Comparison of ENCODE assay signal across 8 cellular contexts in the genomic region with DNA sequence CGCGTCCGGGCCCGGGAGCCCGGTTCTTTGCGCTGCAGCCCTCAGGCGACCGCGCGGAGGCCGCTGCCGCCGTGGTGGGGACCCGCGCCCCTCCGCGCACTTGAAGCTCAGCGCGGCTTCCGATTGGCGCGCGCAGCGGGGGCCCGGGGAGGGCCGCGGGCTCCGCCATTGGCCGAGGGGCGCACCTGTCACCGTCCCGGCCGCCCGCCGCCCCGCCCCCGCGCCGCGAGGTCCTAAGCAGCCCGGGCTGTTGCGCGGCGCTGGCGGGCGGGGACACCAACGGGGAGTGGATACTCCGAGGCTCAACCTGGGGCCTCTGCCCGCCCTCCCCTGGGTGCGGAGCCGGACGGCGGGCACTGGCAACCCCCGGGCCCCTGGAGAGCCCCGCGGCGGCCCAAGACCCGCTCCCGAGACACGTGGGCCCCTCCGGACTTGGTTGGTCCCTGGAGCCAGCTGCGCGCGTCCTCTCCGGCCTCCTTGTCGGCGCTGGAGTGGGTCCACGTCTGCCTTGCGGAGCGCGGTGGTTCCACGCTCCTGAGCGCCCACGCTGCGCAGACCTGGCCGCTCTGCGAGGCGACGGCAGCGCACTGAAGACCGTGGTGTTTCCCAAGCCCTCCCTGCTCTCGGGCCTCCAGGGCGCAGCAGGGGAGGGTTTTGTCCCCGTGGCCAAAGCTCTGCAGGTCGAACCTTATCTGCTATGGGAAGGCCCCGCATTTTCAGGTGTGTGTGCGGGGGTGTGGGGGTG. TPM values are rescaled to one million over a fixed set of nuclear protein-coding genes. Genes with fewer than 3 reads are reported as not detected.
DNase-seq lines count a peak whose midpoint lies in the region; ATAC-seq and TF ChIP-seq lines count a peak whose summit lies in the region.

A gene (minus strand): TSS at position 76 of the 745 bp plus-strand sequence. CDS start 313 bp downstream, outside the sequence.

- TF ChIP-seq CTCF in CD4-positive, alpha-beta T cell (IDR thresholded peaks at IDR 0.05), result no peak
- no peak for TF ChIP-seq CTCF in fibroblast of the aortic adventitia (IDR thresholded peaks at IDR 0.05; ENCODE audit: insufficient read depth, low read length)
- no peak for TF ChIP-seq CTCF in ovary (IDR thresholded peaks at IDR 0.05)

- H3K4me1 Mint-ChIP-seq in CD4-positive, alpha-beta T cell (ENCODE audit: low read depth), result peaks cover 9% of the 10 kb centered on the region

- no peaks in the 10 kb centered on the region for H3K9me3 ChIP-seq in CD4-positive, alpha-beta T cell (ENCODE audit: control insufficient read depth, low read length)
- H3K9me3 ChIP-seq in ovary, result no peaks in the 10 kb centered on the region

- H3K36me3 ChIP-seq in ovary, result no peaks in the 10 kb centered on the region

- no peak for TF ChIP-seq EP300 in ovary (IDR thresholded peaks at IDR 0.05)

- no peak within 1 kb of the TSS for H3K27ac Mint-ChIP-seq in CD4-positive, alpha-beta T cell

- DNase-seq in CD4-positive, alpha-beta T cell, result peak in 7 of 10 experiments; percentile 9 to 44 (median 24)
- DNase-seq in NCI-H2196 (lab: John Stamatoyannopoulos, UW; ENCODE audit: unreplicated experiment), result peak; percentile 76
- peak; percentile 32 for DNase-seq in activated CD8-positive, alpha-beta memory T cell treated with anti-CD3 and anti-CD28 coated beads, Interleukin-2, amount 50 U/mL, for 4 hours
- no peak for DNase-seq in fibroblast of the aortic adventitia (ENCODE audit: low read depth)
- DNase-seq in ovary, result no peak
- no peak for DNase-seq in cerebellar nuclear complex (lab: John Stamatoyannopoulos, UW)

- H3K36me3 Mint-ChIP-seq in CD4-positive, alpha-beta T cell (ENCODE audit: low read depth), result no peaks in the 10 kb centered on the region

- no peak for TF ChIP-seq POLR2A in ovary (IDR thresholded peaks at IDR 0.05)

- peak; percentile 78 for ATAC-seq in CD4-positive, alpha-beta T cell (ENCODE audit: poor library complexity)
- ATAC-seq in GM19043 (IDR thresholded peaks at IDR 0.05; ENCODE audit: low read depth, unreplicated experiment) (peak; percentile 55), HG03103 (IDR thresholded peaks at IDR 0.05; ENCODE audit: low read depth, unreplicated experiment) (peak; percentile 73)

- intact Hi-C loops in CD4-positive, alpha-beta T cell (cut with DNase I, micrococcal nuclease), result no loop called here
- intact Hi-C loops in ovary (cut with DNase I), result no loop called here

- H3K27me3 Mint-ChIP-seq in CD4-positive, alpha-beta T cell, result peaks cover 79% of the 10 kb centered on the region

- H3K4me3 ChIP-seq in fibroblast of the aortic adventitia (ENCODE audit: low read depth, low read length) (peak within 1 kb of the TSS; percentile 25), ovary (peak within 1 kb of the TSS; percentile 22)

- 0 to 1% (median 1%) methylated on average over 26 to 87 of the region's 87 CpGs for WGBS in ovary, 3 donors

- peaks cover 86% of the 10 kb centered on the region for H3K27me3 ChIP-seq in CD4-positive, alpha-beta T cell (ENCODE audit: control insufficient read depth, insufficient read depth, low read length)
- peaks cover 5% of the 10 kb centered on the region for H3K27me3 ChIP-seq in ovary

- no peaks in the 10 kb centered on the region for H3K9me3 Mint-ChIP-seq in CD4-positive, alpha-beta T cell

- H3K4me3 Mint-ChIP-seq in CD4-positive, alpha-beta T cell, result peak within 1 kb of the TSS; percentile 77

- CTCF ChIA-PET in CD4-positive, alpha-beta T cell (lab: Charles Lee), result no interaction called here

- peaks cover 1% of the 10 kb centered on the region for H3K4me1 ChIP-seq in ovary (ENCODE audit: insufficient read depth)

- H3K27ac ChIP-seq in CD4-positive, alpha-beta T cell (ENCODE audit: low read depth, low read length), result no peak within 1 kb of the TSS
- no peak within 1 kb of the TSS for H3K27ac ChIP-seq in ovary

- POLR2A ChIA-PET in CD4-positive, alpha-beta T cell (lab: Charles Lee), result no interaction called here

RNA-seq across cellular contexts. Expression of the gene that starts here (rescaled TPM):
- under 1 TPM in 1 of 2 experiments, not detected in 1; 0.14 TPM for total RNA-seq in CD4-positive, alpha-beta T cell
- not detected in 2 replicates for total RNA-seq in fibroblast of the aortic adventitia (ENCODE audit: low replicate concordance)
- not detected for total RNA-seq in ovary
- not detected for polyA plus RNA-seq in ovary

Comparison
In these comparisons a context has a peak if more than half of its experiments do, and no peak if none do; other contexts are left out.
1. Peak in DNase-seq and ATAC-seq in CD4-positive, alpha-beta T cell; RNA of the gene not detected or under 1 TPM.
2. DNase-seq: peak in NCI-H2196 (single experiment) and activated CD8-positive, alpha-beta memory T cell treated with anti-CD3 and anti-CD28 coated beads, Interleukin-2, amount 50 U/mL, for 4 hours (single experiment); none in fibroblast of the aortic adventitia (single experiment), ovary (0 of 5) and cerebellar nuclear complex (0 of 2).
3. Peak in every context shown above with its lines, with median percentiles within 50 percentile points of each other: ATAC-seq.